In genomic region chr11:101003468-101003867, GRCh38 we compare ENCODE assay signal across 11 cellular contexts.
DNase-seq lines count a peak whose midpoint lies in the region; ATAC-seq, FAIRE-seq and TF ChIP-seq lines count a peak whose summit lies in the region.
"Had no signal": no experiment of that assay in that cellular context is flagged by ENCODE, and none has a peak within 500 bp of the region (broad histone marks: within the 10 kb centered on the region; RNA-seq: fewer than 3 reads in every experiment).

No MANE protein-coding gene starts in this region.

- FAIRE-seq in D721Med (lab: Jason Lieb, UNC): no peak

- H3K27ac ChIP-seq in VCaP: no peak overlapping the region

- no peak overlapping the region for H3K4me3 ChIP-seq in H7 (ENCODE audit: insufficient read depth, low read depth, low read length)

- TF ChIP-seq CTCF in D721Med (IDR thresholded peaks at IDR 0.05; ENCODE audit: insufficient read depth, missing control alignments): peak; percentile 39
- TF ChIP-seq CTCF in VCaP (conservative IDR thresholded peaks at IDR 0.05): peak; percentile 39

- no peaks in the 10 kb centered on the region for H3K27me3 ChIP-seq in H7 (ENCODE audit: control insufficient read depth, insufficient read depth, low read length)

- ATAC-seq in GM19438 (IDR thresholded peaks at IDR 0.05; ENCODE audit: low read depth, unreplicated experiment) (peak; percentile 63), HG03521 (IDR thresholded peaks at IDR 0.05; ENCODE audit: unreplicated experiment) (peak; percentile 70)
- ATAC-seq: activated CD4-positive, CD25-positive, alpha-beta regulatory T cell treated with anti-CD3 and anti-CD28 coated beads, Interleukin-2, amount 50 U/mL, for 24 hours; sciatic nerve had no signal

- no peaks in the 10 kb centered on the region for H3K36me3 ChIP-seq in H7 (replicated peaks; ENCODE audit: control insufficient read depth, insufficient read depth, low read length)

- no peak for DNase-seq in D721Med (ENCODE audit: insufficient read length, low spot score)
- DNase-seq in ureter (ENCODE audit: low spot score): no peak
- no peak for DNase-seq in A172 (ENCODE audit: low spot score)
- DNase-seq in NCI-H345 (lab: John Stamatoyannopoulos, UW): no peak
- no peak for DNase-seq in H7
- DNase-seq: activated naive CD4-positive, alpha-beta T cell treated with anti-CD3 and anti-CD28 coated beads, Interleukin-2, amount 50 U/mL, for 16 hours had no signal
